ENCODE assay signal across 8 cellular contexts in genomic region chr13:20681476-20681875, GRCh38. TPM values are rescaled to one million over a fixed set of nuclear protein-coding genes. Genes with fewer than 3 reads are reported as not detected.
A peak's percentile ranks its signal among the peaks of the same experiment; 100 is the strongest.
DNase-seq lines count a peak whose midpoint lies in the region; ATAC-seq, FAIRE-seq and TF ChIP-seq lines count a peak whose summit lies in the region.
"Not testable (repeated sequence)": the region's sequence is repeated elsewhere in the genome, so short reads cannot be mapped to it uniquely, and the experiment has no call there.
"Had no signal": no experiment of that assay in that cellular context is flagged by ENCODE, and none has a peak within 500 bp of the region (broad histone marks: within the 10 kb centered on the region; RNA-seq: fewer than 3 reads in every experiment).

No MANE protein-coding gene starts in this region.

- H2BK120ac ChIP-seq in IMR-90 (ENCODE audit: low read depth, low read length): not testable (repeated sequence)

- in situ Hi-C loops in IMR-90 (cut with MboI; ENCODE audit: low sequenced_read_pairs): not testable (repeated sequence)

- peak; percentile 92 for ATAC-seq in IMR-90 (ENCODE audit: low read depth)

- H3K27ac ChIP-seq in IMR-90 (ENCODE audit: insufficient read depth, low read length); astrocyte (ENCODE audit: low read depth, low read length): not testable (repeated sequence)

- H2AFZ ChIP-seq in IMR-90 (replicated peaks; ENCODE audit: low read length, poor library complexity); astrocyte (ENCODE audit: low read depth, low read length): not testable (repeated sequence)

- not testable (repeated sequence) for H3K4me3 Mint-ChIP-seq in astrocyte (ENCODE audit: unreplicated experiment)

- H3K4me1 ChIP-seq in IMR-90 (ENCODE audit: control insufficient read depth, insufficient read depth, low read length); astrocyte (ENCODE audit: insufficient read depth, low read length): not testable (repeated sequence)

- H3K4ac ChIP-seq in IMR-90 (ENCODE audit: low read depth, low read length): not testable (repeated sequence)

- not testable (repeated sequence) for H3K18ac ChIP-seq in IMR-90 (ENCODE audit: low read depth, low read length)

- CTCF ChIA-PET in IMR-90 (lab: Yijun Ruan, JAX): interaction anchor here (1.0 kb wide), 1 partner anchor 44 kb away, joined by 3 read pairs; no protein-coding TSS in a partner anchor

- H3K79me1 ChIP-seq in IMR-90 (ENCODE audit: low read depth in 1 of 2, low read length in 2 of 2): not testable (repeated sequence)

- not testable (repeated sequence) for H2AK5ac ChIP-seq in IMR-90 (ENCODE audit: low read depth, low read length)

- H3K14ac ChIP-seq in IMR-90 (replicated peaks; ENCODE audit: low read depth, low read length): not testable (repeated sequence)

- intact Hi-C loops in IMR-90 (cut with micrococcal nuclease): not testable (repeated sequence)

- H3K4me1 Mint-ChIP-seq in astrocyte (ENCODE audit: low read depth, unreplicated experiment): not testable (repeated sequence)

- DNase-seq in AG08395 (ENCODE audit: low spot score) (peak; percentile 48), EL (peak; percentile 56), IMR-90 (peak; percentile 86), astrocyte (ENCODE audit: low read depth) (peak; percentile 90), dedifferentiated amniotic fluid mesenchymal stem cell (ENCODE audit: extremely low spot score) (peak; percentile 36), fibroblast of the conjunctiva (ENCODE audit: low read depth) (peak; percentile 65), non-pigmented ciliary epithelial cell (ENCODE audit: low read depth) (peak; percentile 55)

- not testable (repeated sequence) for H3K9me3 ChIP-seq in IMR-90 (ENCODE audit: control insufficient read depth, insufficient read depth, low read length); astrocyte (ENCODE audit: insufficient read depth, low read depth, low read length)

- H3K9me1 ChIP-seq in IMR-90 (ENCODE audit: insufficient read depth, low read length): not testable (repeated sequence)

- H4K8ac ChIP-seq in IMR-90 (ENCODE audit: low read depth in 2 of 2, low read length in 2 of 2): not testable (repeated sequence)

- not testable (repeated sequence) for TF ChIP-seq CTCF in IMR-90 (conservative IDR thresholded peaks at IDR 0.05; ENCODE audit: low read depth, low read length); astrocyte (IDR thresholded peaks at IDR 0.05; ENCODE audit: insufficient read depth, low read depth, low read length)

- not testable (repeated sequence) for H3K27ac Mint-ChIP-seq in astrocyte (ENCODE audit: unreplicated experiment)

- H2AK9ac ChIP-seq in IMR-90 (replicated peaks; ENCODE audit: low read depth, low read length, poor library complexity): not testable (repeated sequence)

- not testable (repeated sequence) for H3K23ac ChIP-seq in IMR-90 (ENCODE audit: low read depth, low read length)

- H3K4me3 ChIP-seq in IMR-90 (ENCODE audit: insufficient read depth, low read depth, low read length); astrocyte (ENCODE audit: insufficient read depth, low read depth, low read length): not testable (repeated sequence)

- not testable (repeated sequence) for H2BK20ac ChIP-seq in IMR-90 (ENCODE audit: low read depth, low read length)

- not testable (repeated sequence) for H4K20me1 ChIP-seq in IMR-90 (ENCODE audit: insufficient read depth, low read length); astrocyte (ENCODE audit: insufficient read depth, low read length)

- H3K36me3 Mint-ChIP-seq in astrocyte (ENCODE audit: low read depth, unreplicated experiment): not testable (repeated sequence)

- H3K27me3 Mint-ChIP-seq in astrocyte (ENCODE audit: low read depth, unreplicated experiment): not testable (repeated sequence)

- H4K91ac ChIP-seq in IMR-90 (ENCODE audit: insufficient read depth, low read depth, low read length): not testable (repeated sequence)

- not testable (repeated sequence) for H2BK5ac ChIP-seq in IMR-90 (ENCODE audit: low read depth, low read length, poor library complexity, severe bottlenecking)

- peak; percentile 90 for FAIRE-seq in astrocyte (lab: Jason Lieb, UNC)

- not testable (repeated sequence) for H3K9ac ChIP-seq in IMR-90 (ENCODE audit: low read depth, low read length); astrocyte (ENCODE audit: low read length)

- not testable (repeated sequence) for H2BK15ac ChIP-seq in IMR-90 (ENCODE audit: low read depth, low read length)

- H3K79me2 ChIP-seq in astrocyte (ENCODE audit: insufficient read depth, low read length): not testable (repeated sequence)

- TF ChIP-seq POLR2A in IMR-90 (IDR thresholded peaks at IDR 0.05; ENCODE audit: low read depth, low read length): not testable (repeated sequence)

- POLR2A ChIA-PET in IMR-90 (lab: Charles Lee; ENCODE audit: unreplicated experiment): not testable (repeated sequence)

- H3K4me2 ChIP-seq in IMR-90 (ENCODE audit: low read depth, low read length) (peak overlapping the region; percentile 69; the same call in 1 of the 2 replicates), astrocyte (ENCODE audit: low read length) (peak overlapping the region; percentile 39)

- dilution Hi-C loops in IMR-90 (cut with HindIII; ENCODE audit: low sequenced_read_pairs, unreplicated experiment): not testable (repeated sequence)

- BruUV-seq in IMR-90 (replicated peaks; lab: Mats Ljungman, UMichigan): not testable (repeated sequence)

- TF ChIP-seq RAD21 in IMR-90 (IDR thresholded peaks at IDR 0.05; ENCODE audit: low read length): not testable (repeated sequence)

- not testable (repeated sequence) for H4K5ac ChIP-seq in IMR-90 (ENCODE audit: low read depth, low read length)

- 39% methylated on average over 2 of the region's 4 CpGs; no CpG with 5 or more reads in 1 of the 2 experiments for WGBS in IMR-90 (ENCODE audit: extremely low coverage in 2 of 2, insufficient read length in 1 of 2), 2 experiments

- not testable (repeated sequence) for H3K9me3 Mint-ChIP-seq in astrocyte (ENCODE audit: unreplicated experiment)

- not testable (repeated sequence) for H3K56ac ChIP-seq in IMR-90 (ENCODE audit: extremely low read depth, insufficient read depth, low read length)

- not testable (repeated sequence) for H3K27me3 ChIP-seq in IMR-90 (ENCODE audit: control insufficient read depth, insufficient read depth, low read length); astrocyte (ENCODE audit: insufficient read depth, low read length)

- H3K36me3 ChIP-seq in IMR-90 (ENCODE audit: control insufficient read depth, insufficient read depth, low read length); astrocyte (ENCODE audit: insufficient read depth, low read length): not testable (repeated sequence)

RNA-seq across cellular contexts. Expression of gene IL17D, which starts 22.0 kb away (rescaled TPM):
- total RNA-seq in IMR-90 (2012; rRNA removed): 0.56 and 0.72 TPM in 2 replicates
- polyA plus RNA-seq in IMR-90 (2012; rRNA removed): 1.2 and 1.4 TPM in 2 replicates
- 0.89 and 1.9 TPM in 2 replicates for polyA plus RNA-seq in IMR-90 (2012; cell fraction: cytosol; rRNA removed)
- polyA plus RNA-seq in IMR-90 (2012; cell fraction: nucleus; rRNA removed; ENCODE audit: low replicate concordance): 1.4 TPM in 2 replicates
- total RNA-seq in astrocyte: 1.6 and 1.9 TPM in 2 replicates
- total RNA-seq: CD4-positive, alpha-beta memory T cell had no signal
- polyA plus RNA-seq: CD4-positive, alpha-beta memory T cell had no signal

Comparison
In these comparisons a context has a peak if more than half of its experiments do, and no peak if none do; other contexts are left out.
1. DNase-seq: peak in every context shown above with its lines; median percentile 90 in astrocyte; 86 in IMR-90; 65 in fibroblast of the conjunctiva; 56 in EL; 55 in non-pigmented ciliary epithelial cell; 48 in AG08395; 36 in dedifferentiated amniotic fluid mesenchymal stem cell.